23 cellular contexts compared by ENCODE assay signal in genomic region chr7:30849565-30849964, GRCh38.
A peak's percentile ranks its signal among the peaks of the same experiment; 100 is the strongest.
DNase-seq lines count a peak whose midpoint lies in the region; ATAC-seq and TF ChIP-seq lines count a peak whose summit lies in the region.
"Had no signal": no experiment of that assay in that cellular context is flagged by ENCODE, and none has a peak within 500 bp of the region (broad histone marks: within the 10 kb centered on the region; RNA-seq: fewer than 3 reads in every experiment).

No MANE protein-coding gene starts in this region.

- no peaks in the 10 kb centered on the region for H3K9me3 Mint-ChIP-seq in activated CD4-positive, alpha-beta T cell treated with anti-CD3 and anti-CD28 coated beads, Interleukin-2, amount 10 ng/mL, durations not matched to agents 7 days and 5 days
- H3K9me3 Mint-ChIP-seq in progenitor cell of endocrine pancreas (ENCODE audit: low read depth), result no peaks in the 10 kb centered on the region
- H3K9me3 Mint-ChIP-seq: CD4-positive, alpha-beta memory T cell had no signal

- H3K27ac Mint-ChIP-seq in activated CD4-positive, alpha-beta T cell treated with anti-CD3 and anti-CD28 coated beads, Interleukin-2, amount 10 ng/mL, durations not matched to agents 7 days and 5 days, result peak overlapping the region; percentile 2
- H3K27ac Mint-ChIP-seq in progenitor cell of endocrine pancreas, result peak overlapping the region; percentile 18
- H3K27ac Mint-ChIP-seq: B cell had no signal

- CTCF ChIA-PET in activated CD4-positive, alpha-beta T cell treated with anti-CD3 and anti-CD28 coated beads, Interleukin-2, amount 10 ng/mL, durations not matched to agents 7 days and 5 days (lab: Charles Lee), result no interaction called here

- peak overlapping the region in 3 of 4 donors; percentile 52 to 85 (median 62) for H3K27ac ChIP-seq in esophagus squamous epithelium
- peak overlapping the region in 1 of 2 donors; percentile 26 for H3K27ac ChIP-seq in coronary artery
- H3K27ac ChIP-seq: GM23248, PC-9, RWPE1 had no signal

- H3K9me3 ChIP-seq in esophagus squamous epithelium, result no peaks in the 10 kb centered on the region
- H3K9me3 ChIP-seq: HAP-1 had no signal

- H3K4me1 Mint-ChIP-seq in activated CD4-positive, alpha-beta T cell treated with anti-CD3 and anti-CD28 coated beads, Interleukin-2, amount 10 ng/mL, durations not matched to agents 7 days and 5 days, result no peaks in the 10 kb centered on the region
- peaks cover 6% of the 10 kb centered on the region for H3K4me1 Mint-ChIP-seq in progenitor cell of endocrine pancreas (ENCODE audit: low read depth)
- H3K4me1 Mint-ChIP-seq: B cell; CD4-positive, alpha-beta memory T cell had no signal

- TF ChIP-seq CTCF in esophagus squamous epithelium (IDR thresholded peaks at IDR 0.05) (no peak), progenitor cell of endocrine pancreas (IDR thresholded peaks at IDR 0.05; ENCODE audit: unreplicated experiment) (no peak), coronary artery (IDR thresholded peaks at IDR 0.05) (no peak)

- no peak for ATAC-seq in HG02571 (IDR thresholded peaks at IDR 0.05; ENCODE audit: unreplicated experiment)
- ATAC-seq: GM12878 had no signal

- no peaks in the 10 kb centered on the region for H3K36me3 ChIP-seq in esophagus squamous epithelium
- H3K36me3 ChIP-seq: HAP-1 had no signal

- no peaks in the 10 kb centered on the region for H3K27me3 ChIP-seq in esophagus squamous epithelium

- POLR2A ChIA-PET in activated CD4-positive, alpha-beta T cell treated with anti-CD3 and anti-CD28 coated beads, Interleukin-2, amount 10 ng/mL, durations not matched to agents 7 days and 5 days (lab: Charles Lee), result no interaction called here

- H3K4me1 ChIP-seq in esophagus squamous epithelium, result peaks cover 0 to 79% (median 16%) of the 10 kb centered on the region in 3 donors
- H3K4me1 ChIP-seq: HAP-1 had no signal

- H3K36me3 Mint-ChIP-seq in activated CD4-positive, alpha-beta T cell treated with anti-CD3 and anti-CD28 coated beads, Interleukin-2, amount 10 ng/mL, durations not matched to agents 7 days and 5 days (ENCODE audit: low read depth), result no peaks in the 10 kb centered on the region
- no peaks in the 10 kb centered on the region for H3K36me3 Mint-ChIP-seq in progenitor cell of endocrine pancreas (ENCODE audit: insufficient read depth)
- H3K36me3 Mint-ChIP-seq: CD4-positive, alpha-beta memory T cell had no signal

- WGBS in esophagus squamous epithelium, 2 donors, result 76 to 82% methylated on average over 4 of the region's 4 CpGs

- no peak for DNase-seq in activated CD4-positive, alpha-beta T cell treated with anti-CD3 and anti-CD28 coated beads, Interleukin-2, amount 10 ng/mL, durations not matched to agents 7 days and 5 days
- no peak for DNase-seq in activated CD4-positive, alpha-beta T cell treated with anti-CD3 and anti-CD28 coated beads for 48 hours
- DNase-seq in esophagus squamous epithelium (lab: John Stamatoyannopoulos, UW) (no peak), progenitor cell of endocrine pancreas (ENCODE audit: low spot score, unreplicated experiment) (no peak), coronary artery (ENCODE audit: low spot score) (no peak), OCI-M1 (lab: John Stamatoyannopoulos, UW) (no peak)
- DNase-seq in stimulated activated CD4-positive, alpha-beta T cell treated with anti-CD3 and anti-CD28 coated beads, Interleukin-4, amount 100 ng/mL, for 4 hours, result no peak
- DNase-seq: CD4-positive, alpha-beta memory T cell; GF-D8; GM23248; Kasumi-1; MM.1S; NCI-H1092; NCI-H1436 treated with DMSO at 0.1 percent for 48 hours; NCI-H2029; NCI-H345; NCI-H524 treated with DMSO at 0.1 percent for 48 hours; PC-9 had no signal

- no peaks in the 10 kb centered on the region for H3K27me3 Mint-ChIP-seq in activated CD4-positive, alpha-beta T cell treated with anti-CD3 and anti-CD28 coated beads, Interleukin-2, amount 10 ng/mL, durations not matched to agents 7 days and 5 days
- no peaks in the 10 kb centered on the region for H3K27me3 Mint-ChIP-seq in progenitor cell of endocrine pancreas
- H3K27me3 Mint-ChIP-seq: B cell; CD4-positive, alpha-beta memory T cell had no signal

- intact Hi-C loops in esophagus squamous epithelium (cut with DNase I), result no loop called here

- H3K4me3 ChIP-seq in esophagus squamous epithelium (no peak overlapping the region), coronary artery (no peak overlapping the region)
- H3K4me3 ChIP-seq: GM12878, GM23248, HAP-1, PC-9 had no signal

- no peak for TF ChIP-seq POLR2A in esophagus squamous epithelium (IDR thresholded peaks at IDR 0.05)

- no peak overlapping the region for H3K4me3 Mint-ChIP-seq in activated CD4-positive, alpha-beta T cell treated with anti-CD3 and anti-CD28 coated beads, Interleukin-2, amount 10 ng/mL, durations not matched to agents 7 days and 5 days
- no peak overlapping the region for H3K4me3 Mint-ChIP-seq in progenitor cell of endocrine pancreas (ENCODE audit: low read depth)
- H3K4me3 Mint-ChIP-seq: B cell; CD4-positive, alpha-beta memory T cell had no signal
